1 cellular context compared by ENCODE assay signal in genomic region chr4:23932186-23932585, GRCh38.
TF ChIP-seq lines count a peak whose summit lies in the region.

No MANE protein-coding gene starts in this region.

TF ChIP-seq in GM23338, 12 proteins besides CTCF, POLR2A, EP300 and RAD21 (continued from another document):
- peak; percentile 81; the same call in 1 of the 2 replicates for TF ChIP-seq ZNF462 (CRISPR knock-in tag; IDR thresholded peaks at IDR 0.05)
- no peak for TF ChIP-seq EZH2phosphoT487 (IDR thresholded peaks at IDR 0.05; ENCODE audit: unreplicated experiment)
- TF ChIP-seq CREB1 (CRISPR knock-in tag; IDR thresholded peaks at IDR 0.05; ENCODE audit: low read depth) = no peak
